28 cellular contexts compared by ENCODE assay signal in the genomic region with DNA sequence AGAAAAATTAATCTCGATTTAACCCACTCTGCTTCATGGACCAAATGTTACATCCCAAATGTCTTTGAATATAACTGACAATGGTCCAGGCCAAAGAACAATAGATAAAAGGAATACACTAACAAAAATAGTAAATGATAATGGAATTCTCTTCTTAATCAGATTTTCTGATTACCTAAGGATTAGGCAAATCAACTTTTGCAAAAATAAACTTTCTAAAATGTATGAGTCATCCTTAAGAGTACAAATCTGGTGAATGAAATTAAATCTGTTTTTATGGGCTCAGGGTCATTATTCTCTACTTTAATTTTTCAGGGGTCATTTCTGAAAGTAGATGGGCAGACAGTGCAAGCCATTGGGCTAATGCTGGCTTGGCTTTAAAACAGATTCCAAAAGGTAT.
"Had no signal": no experiment of that assay in that cellular context is flagged by ENCODE, and none has a peak within 500 bp of the region (broad histone marks: within the 10 kb centered on the region; RNA-seq: fewer than 3 reads in every experiment).

No MANE protein-coding gene starts in this region.

- H3K36me3 ChIP-seq: MG63 had no signal

- H3K4me2 ChIP-seq: KMS-11 had no signal

- DNase-seq: Kasumi-1, MG63, MM.1S, MV-4-11, NCI-H1048, NCI-H1092, NCI-H1092 treated with DMSO at 0.1 percent for 48 hours, NCI-H1105, NCI-H1105 treated with DMSO at 0.1 percent for 48 hours, NCI-H1417 treated with DMSO at 0.1 percent for 48 hours, NCI-H1436, NCI-H1436 treated with DMSO at 0.1 percent for 48 hours, NCI-H1694, NCI-H1694 treated with DMSO at 0.1 percent for 48 hours, NCI-H187, NCI-H187 treated with DMSO at 0.1 percent for 48 hours, NCI-H1930, NCI-H2029, NCI-H2029 treated with DMSO at 0.1 percent for 48 hours, NCI-H2081, NCI-H2081 treated with DMSO at 0.1 percent for 48 hours, NCI-H2107, NCI-H2171, NCI-H2171 treated with DMSO at 0.1 percent for 48 hours, NCI-H2227 treated with DMSO at 0.1 percent for 48 hours, NCI-H345, NCI-H510A had no signal

- H3K4me3 ChIP-seq: MG63 had no signal

- H3K9me3 ChIP-seq: MG63 had no signal

- H3K27ac ChIP-seq: KMS-11 had no signal

- H3K27me3 ChIP-seq: MG63 had no signal

- H3K9ac ChIP-seq: KMS-11 had no signal
